Comparison of ENCODE assay signal across 14 cellular contexts in genomic region chr4:56723201-56723605, GRCh38. TPM values are rescaled to one million over a fixed set of nuclear protein-coding genes. Genes with fewer than 3 reads are reported as not detected.
A peak's percentile ranks its signal among the peaks of the same experiment; 100 is the strongest.
DNase-seq lines count a peak whose midpoint lies in the region; ATAC-seq and TF ChIP-seq lines count a peak whose summit lies in the region.
"Had no signal": no experiment of that assay in that cellular context is flagged by ENCODE, and none has a peak within 500 bp of the region (broad histone marks: within the 10 kb centered on the region; RNA-seq: fewer than 3 reads in every experiment).

No MANE protein-coding gene starts in this region.

- H3K9me3 Mint-ChIP-seq in activated CD8-positive, alpha-beta T cell treated with anti-CD3 and anti-CD28 coated beads for 36 hours: no peaks in the 10 kb centered on the region
- no peaks in the 10 kb centered on the region for H3K9me3 Mint-ChIP-seq in activated CD8-positive, alpha-beta T cell treated with anti-CD3 and anti-CD28 coated beads, Interleukin-2, amount 10 ng/mL, durations not matched to agents 7 days and 5 days (ENCODE audit: insufficient read depth)
- H3K9me3 Mint-ChIP-seq in osteocyte (ENCODE audit: unreplicated experiment): no peaks in the 10 kb centered on the region

- peak; percentile 56 for DNase-seq in activated CD8-positive, alpha-beta T cell treated with anti-CD3 and anti-CD28 coated beads for 36 hours
- no peak for DNase-seq in activated CD8-positive, alpha-beta T cell treated with anti-CD3 and anti-CD28 coated beads, Interleukin-2, amount 10 ng/mL, durations not matched to agents 7 days and 5 days
- DNase-seq in KG1 (lab: John Stamatoyannopoulos, UW) (peak; percentile 32), epithelial cell of prostate (ENCODE audit: low read depth, low spot score) (no peak), osteocyte (ENCODE audit: extremely low spot score, unreplicated experiment) (no peak), dedifferentiated amniotic fluid mesenchymal stem cell (ENCODE audit: extremely low spot score) (no peak)
- DNase-seq in stimulated activated CD8-positive, alpha-beta memory T cell treated with anti-CD3 and anti-CD28 coated beads, Interleukin-7, amount 100 ng/mL, for 48 hours (ENCODE audit: extremely low read depth in 1 of 2, low read depth in 1 of 2): peak; percentile 10 to 31
- DNase-seq: dorsolateral prefrontal cortex; heart right ventricle; NCI-H1436; NK-92 treated with Interleukin-12 subunit alpha and Interleukin-12 subunit beta, amount 100 ng/mL, for 24 hours; testis had no signal

- peak overlapping the region; percentile 52 for H3K27ac ChIP-seq in epithelial cell of prostate
- H3K27ac ChIP-seq: dorsolateral prefrontal cortex, heart right ventricle, testis had no signal

- H3K27me3 Mint-ChIP-seq in activated CD8-positive, alpha-beta T cell treated with anti-CD3 and anti-CD28 coated beads for 36 hours: no peaks in the 10 kb centered on the region
- H3K27me3 Mint-ChIP-seq in activated CD8-positive, alpha-beta T cell treated with anti-CD3 and anti-CD28 coated beads, Interleukin-2, amount 10 ng/mL, durations not matched to agents 7 days and 5 days (ENCODE audit: low read depth): no peaks in the 10 kb centered on the region
- peaks cover 16% of the 10 kb centered on the region for H3K27me3 Mint-ChIP-seq in osteocyte (ENCODE audit: unreplicated experiment)

- H3K36me3 Mint-ChIP-seq in activated CD8-positive, alpha-beta T cell treated with anti-CD3 and anti-CD28 coated beads for 36 hours (ENCODE audit: low read depth): no peaks in the 10 kb centered on the region
- H3K36me3 Mint-ChIP-seq in activated CD8-positive, alpha-beta T cell treated with anti-CD3 and anti-CD28 coated beads, Interleukin-2, amount 10 ng/mL, durations not matched to agents 7 days and 5 days (ENCODE audit: low read depth): no peaks in the 10 kb centered on the region
- no peaks in the 10 kb centered on the region for H3K36me3 Mint-ChIP-seq in osteocyte (ENCODE audit: unreplicated experiment)

- CTCF ChIA-PET in activated CD8-positive, alpha-beta T cell treated with anti-CD3 and anti-CD28 coated beads for 36 hours (lab: Charles Lee): no interaction called here
- CTCF ChIA-PET in activated CD8-positive, alpha-beta T cell treated with anti-CD3 and anti-CD28 coated beads, Interleukin-2, amount 10 ng/mL, durations not matched to agents 7 days and 5 days (lab: Charles Lee): interaction anchor here (0.9 to 1.3 kb wide), 2 partner anchors 77 to 272 kb away, joined by 3 read pairs; no protein-coding TSS in a partner anchor

- peaks cover 13% of the 10 kb centered on the region for H3K4me1 Mint-ChIP-seq in activated CD8-positive, alpha-beta T cell treated with anti-CD3 and anti-CD28 coated beads for 36 hours (ENCODE audit: low read depth)
- peaks cover 2% of the 10 kb centered on the region for H3K4me1 Mint-ChIP-seq in activated CD8-positive, alpha-beta T cell treated with anti-CD3 and anti-CD28 coated beads, Interleukin-2, amount 10 ng/mL, durations not matched to agents 7 days and 5 days (ENCODE audit: low read depth)
- no peaks in the 10 kb centered on the region for H3K4me1 Mint-ChIP-seq in osteocyte (ENCODE audit: unreplicated experiment)

- peak; percentile 99 for ATAC-seq in activated CD8-positive, alpha-beta T cell treated with anti-CD3 and anti-CD28 coated beads for 36 hours
- no peak for ATAC-seq in activated CD8-positive, alpha-beta T cell treated with anti-CD3 and anti-CD28 coated beads, Interleukin-2, amount 10 ng/mL, durations not matched to agents 7 days and 5 days
- no peak for ATAC-seq in GM18907 (IDR thresholded peaks at IDR 0.05; ENCODE audit: unreplicated experiment)
- ATAC-seq: heart right ventricle had no signal

- no peak for TF ChIP-seq CTCF in activated CD8-positive, alpha-beta T cell treated with anti-CD3 and anti-CD28 coated beads for 36 hours (IDR thresholded peaks at IDR 0.05)
- TF ChIP-seq CTCF in osteocyte (IDR thresholded peaks at IDR 0.05): no peak

- H3K4me3 Mint-ChIP-seq in activated CD8-positive, alpha-beta T cell treated with anti-CD3 and anti-CD28 coated beads for 36 hours: no peak overlapping the region
- no peak overlapping the region for H3K4me3 Mint-ChIP-seq in activated CD8-positive, alpha-beta T cell treated with anti-CD3 and anti-CD28 coated beads, Interleukin-2, amount 10 ng/mL, durations not matched to agents 7 days and 5 days
- no peak overlapping the region for H3K4me3 Mint-ChIP-seq in osteocyte (ENCODE audit: unreplicated experiment)

- intact Hi-C loops in activated CD8-positive, alpha-beta T cell treated with anti-CD3 and anti-CD28 coated beads for 36 hours (cut with micrococcal nuclease): no loop called here

- POLR2A ChIA-PET in activated CD8-positive, alpha-beta T cell treated with anti-CD3 and anti-CD28 coated beads for 36 hours (lab: Charles Lee): no interaction called here
- POLR2A ChIA-PET in activated CD8-positive, alpha-beta T cell treated with anti-CD3 and anti-CD28 coated beads, Interleukin-2, amount 10 ng/mL, durations not matched to agents 7 days and 5 days (lab: Charles Lee): interaction anchor here (0.6 kb wide), 1 partner anchor 26 kb away, joined by 3 read pairs; no protein-coding TSS in a partner anchor

- peak overlapping the region; percentile 46 for H3K27ac Mint-ChIP-seq in activated CD8-positive, alpha-beta T cell treated with anti-CD3 and anti-CD28 coated beads for 36 hours
- no peak overlapping the region for H3K27ac Mint-ChIP-seq in activated CD8-positive, alpha-beta T cell treated with anti-CD3 and anti-CD28 coated beads, Interleukin-2, amount 10 ng/mL, durations not matched to agents 7 days and 5 days
- no peak overlapping the region for H3K27ac Mint-ChIP-seq in osteocyte (ENCODE audit: unreplicated experiment)

RNA-seq across cellular contexts. Expression of gene HOPX, which starts 42.1 kb away (rescaled TPM):
- 10 to 100 TPM; 55.8 to 58.7 TPM for total RNA-seq in activated CD8-positive, alpha-beta T cell treated with anti-CD3 and anti-CD28 coated beads for 36 hours
- 10 to 100 TPM; 63.6 to 67.4 TPM for total RNA-seq in activated CD8-positive, alpha-beta T cell treated with anti-CD3 and anti-CD28 coated beads, Interleukin-2, amount 10 ng/mL, durations not matched to agents 7 days and 5 days
- total RNA-seq in osteocyte: 0.35 TPM in 1 of 2 replicates, not detected in the other
- total RNA-seq: G401 had no signal

Comparison
In these comparisons a context has a peak if more than half of its experiments do, and no peak if none do; other contexts are left out.
1. DNase-seq: peak in activated CD8-positive, alpha-beta T cell treated with anti-CD3 and anti-CD28 coated beads for 36 hours (single experiment), KG1 (single experiment) and stimulated activated CD8-positive, alpha-beta memory T cell treated with anti-CD3 and anti-CD28 coated beads, Interleukin-7, amount 100 ng/mL, for 48 hours (2 of 2); none in activated CD8-positive, alpha-beta T cell treated with anti-CD3 and anti-CD28 coated beads, Interleukin-2, amount 10 ng/mL, durations not matched to agents 7 days and 5 days (single experiment), epithelial cell of prostate (single experiment), osteocyte (single experiment) and dedifferentiated amniotic fluid mesenchymal stem cell (single experiment).
2. RNA of gene HOPX, which starts 42.1 kb away (total RNA-seq): 63.6 to 67.4 TPM in activated CD8-positive, alpha-beta T cell treated with anti-CD3 and anti-CD28 coated beads, Interleukin-2, amount 10 ng/mL, durations not matched to agents 7 days and 5 days and 55.8 to 58.7 TPM in activated CD8-positive, alpha-beta T cell treated with anti-CD3 and anti-CD28 coated beads for 36 hours; 0.35 TPM in osteocyte; every median in the first group is over 10 times any median in the second.